In the genomic region with DNA sequence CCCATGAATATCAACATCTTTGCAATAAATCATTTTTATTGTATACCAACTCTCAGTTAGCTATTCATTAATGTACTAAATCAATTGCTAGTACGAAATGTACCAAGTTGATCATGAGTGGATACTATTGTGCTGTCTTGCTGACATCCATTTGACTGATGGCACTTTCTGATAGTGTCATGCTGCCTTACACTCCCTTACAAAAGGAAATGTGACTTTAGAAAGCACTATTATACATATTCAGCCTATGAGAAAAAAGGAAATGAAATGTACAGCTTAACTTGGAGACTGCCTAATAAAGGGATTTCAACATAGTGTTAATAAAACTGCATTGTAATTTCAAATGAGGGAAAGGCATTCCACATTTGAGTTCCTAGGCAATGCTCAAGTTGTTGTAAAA, we compare ENCODE assay signal across 29 cellular contexts. TPM values are rescaled to one million over a fixed set of nuclear protein-coding genes. Genes with fewer than 3 reads are reported as not detected.
"Had no signal": no experiment of that assay in that cellular context is flagged by ENCODE, and none has a peak within 500 bp of the region (broad histone marks: within the 10 kb centered on the region; RNA-seq: fewer than 3 reads in every experiment).

No MANE protein-coding gene starts in this region.

- H3K27me3 ChIP-seq: esophagus muscularis mucosa, heart right ventricle, left lung, suprapubic skin, tibial artery, upper lobe of right lung had no signal

- H3K36me3 ChIP-seq: esophagus muscularis mucosa, heart right ventricle, left lung, suprapubic skin, tibial artery, upper lobe of right lung had no signal

- H3K27ac ChIP-seq: esophagus muscularis mucosa, heart right ventricle, left lung, suprapubic skin, tibial artery, upper lobe of right lung had no signal

- H3K9me3 Mint-ChIP-seq: activated CD4-positive, alpha-beta memory T cell treated with anti-CD3 and anti-CD28 coated beads, Interleukin-2, amount 10 ng/mL, durations not matched to agents 7 days and 5 days; activated CD4-positive, alpha-beta T cell treated with anti-CD3 and anti-CD28 coated beads, Interleukin-2, amount 10 ng/mL, durations not matched to agents 7 days and 5 days; activated naive CD4-positive, alpha-beta T cell treated with anti-CD3 and anti-CD28 coated beads, Interleukin-2, amount 10 ng/mL, durations not matched to agents 7 days and 5 days; activated naive CD8-positive, alpha-beta T cell treated with anti-CD3 and anti-CD28 coated beads, Interleukin-2, amount 10 ng/mL, durations not matched to agents 7 days and 5 days had no signal

- H3K4me3 ChIP-seq: heart right ventricle, left lung, lung, smooth muscle cell, suprapubic skin, tibial artery, upper lobe of right lung had no signal

- H3K4me3 Mint-ChIP-seq: activated CD4-positive, alpha-beta memory T cell treated with anti-CD3 and anti-CD28 coated beads, Interleukin-2, amount 10 ng/mL, durations not matched to agents 7 days and 5 days; activated CD4-positive, alpha-beta T cell treated with anti-CD3 and anti-CD28 coated beads, Interleukin-2, amount 10 ng/mL, durations not matched to agents 7 days and 5 days; activated naive CD4-positive, alpha-beta T cell treated with anti-CD3 and anti-CD28 coated beads, Interleukin-2, amount 10 ng/mL, durations not matched to agents 7 days and 5 days; activated naive CD8-positive, alpha-beta T cell treated with anti-CD3 and anti-CD28 coated beads, Interleukin-2, amount 10 ng/mL, durations not matched to agents 7 days and 5 days; activated T-cell treated with anti-CD3 and anti-CD28 coated beads, Interleukin-2, amount 50 U/mL, for 24 hours; naive B cell; nephron progenitor cell; stimulated activated naive B cell treated with anti-CD40 and anti-IgM and Interleukin-4, amounts not matched to agents 10 μg/mL and 1 μg/mL and 100 μg/mL, for 72 hours; T-helper 17 cell had no signal

- H3K27me3 Mint-ChIP-seq: activated CD4-positive, alpha-beta memory T cell treated with anti-CD3 and anti-CD28 coated beads, Interleukin-2, amount 10 ng/mL, durations not matched to agents 7 days and 5 days; activated CD4-positive, alpha-beta T cell treated with anti-CD3 and anti-CD28 coated beads, Interleukin-2, amount 10 ng/mL, durations not matched to agents 7 days and 5 days; activated naive CD4-positive, alpha-beta T cell treated with anti-CD3 and anti-CD28 coated beads, Interleukin-2, amount 10 ng/mL, durations not matched to agents 7 days and 5 days; naive B cell; stimulated activated naive B cell treated with anti-CD40 and anti-IgM and Interleukin-4, amounts not matched to agents 10 μg/mL and 1 μg/mL and 100 μg/mL, for 72 hours; T-helper 17 cell had no signal

- H3K4me1 ChIP-seq: esophagus muscularis mucosa, left lung, upper lobe of right lung had no signal

- H3K36me3 Mint-ChIP-seq: activated naive CD4-positive, alpha-beta T cell treated with anti-CD3 and anti-CD28 coated beads, Interleukin-2, amount 10 ng/mL, durations not matched to agents 7 days and 5 days; activated naive CD8-positive, alpha-beta T cell treated with anti-CD3 and anti-CD28 coated beads, Interleukin-2, amount 10 ng/mL, durations not matched to agents 7 days and 5 days; naive B cell had no signal

- DNase-seq: activated CD4-positive, alpha-beta memory T cell treated with anti-CD3 and anti-CD28 coated beads, Interleukin-2, amount 10 ng/mL, durations not matched to agents 7 days and 5 days; activated CD4-positive, alpha-beta T cell treated with anti-CD3 and anti-CD28 coated beads for 1 hour; activated CD4-positive, alpha-beta T cell treated with anti-CD3 and anti-CD28 coated beads, Interleukin-2, amount 10 ng/mL, durations not matched to agents 7 days and 5 days; activated CD8-positive, alpha-beta memory T cell treated with anti-CD3 and anti-CD28 coated beads, Interleukin-2, amount 50 U/mL, for 48 hours; activated gamma-delta T cell; activated naive CD4-positive, alpha-beta T cell treated with anti-CD3 and anti-CD28 coated beads, Interleukin-2, amount 10 ng/mL, durations not matched to agents 7 days and 5 days; activated naive CD8-positive, alpha-beta T cell treated with anti-CD3 and anti-CD28 coated beads, Interleukin-2, amount 10 ng/mL, durations not matched to agents 7 days and 5 days; activated T-cell treated with anti-CD3 and anti-CD28 coated beads, Interleukin-2, amount 50 U/mL, for 24 hours; amniotic stem cell; caudate nucleus; cortex of kidney; foreskin melanocyte; heart right ventricle; left lung; mesendoderm; naive B cell; nephron progenitor cell; posterior cingulate gyrus; stimulated activated CD4-positive, alpha-beta T cell treated with anti-CD3 and anti-CD28 coated beads, Interleukin-1b, Interleukin-23, amount 100 ng/mL, for 48 hours; stimulated activated naive B cell treated with anti-CD40 and anti-IgM and Interleukin-4, amounts not matched to agents 10 μg/mL and 1 μg/mL and 100 μg/mL, for 72 hours; T-helper 17 cell; T1000; tibial artery; upper lobe of right lung had no signal

- ATAC-seq: heart right ventricle; left lung; sciatic nerve; stimulated activated naive B cell treated with anti-CD40 and anti-IgM and Interleukin-4, amounts not matched to agents 10 μg/mL and 1 μg/mL and 100 μg/mL, for 72 hours; T-helper 17 cell; upper lobe of right lung had no signal

- H3K27ac Mint-ChIP-seq: activated CD4-positive, alpha-beta memory T cell treated with anti-CD3 and anti-CD28 coated beads, Interleukin-2, amount 10 ng/mL, durations not matched to agents 7 days and 5 days; activated CD4-positive, alpha-beta T cell treated with anti-CD3 and anti-CD28 coated beads, Interleukin-2, amount 10 ng/mL, durations not matched to agents 7 days and 5 days; activated naive CD4-positive, alpha-beta T cell treated with anti-CD3 and anti-CD28 coated beads, Interleukin-2, amount 10 ng/mL, durations not matched to agents 7 days and 5 days; activated naive CD8-positive, alpha-beta T cell treated with anti-CD3 and anti-CD28 coated beads, Interleukin-2, amount 10 ng/mL, durations not matched to agents 7 days and 5 days; activated T-cell treated with anti-CD3 and anti-CD28 coated beads, Interleukin-2, amount 50 U/mL, for 24 hours; naive B cell; nephron progenitor cell; stimulated activated naive B cell treated with anti-CD40 and anti-IgM and Interleukin-4, amounts not matched to agents 10 μg/mL and 1 μg/mL and 100 μg/mL, for 72 hours; T-helper 17 cell had no signal

- H3K4me1 Mint-ChIP-seq: activated CD4-positive, alpha-beta memory T cell treated with anti-CD3 and anti-CD28 coated beads, Interleukin-2, amount 10 ng/mL, durations not matched to agents 7 days and 5 days; activated CD4-positive, alpha-beta T cell treated with anti-CD3 and anti-CD28 coated beads, Interleukin-2, amount 10 ng/mL, durations not matched to agents 7 days and 5 days; activated naive CD4-positive, alpha-beta T cell treated with anti-CD3 and anti-CD28 coated beads, Interleukin-2, amount 10 ng/mL, durations not matched to agents 7 days and 5 days; activated naive CD8-positive, alpha-beta T cell treated with anti-CD3 and anti-CD28 coated beads, Interleukin-2, amount 10 ng/mL, durations not matched to agents 7 days and 5 days; naive B cell; nephron progenitor cell; stimulated activated naive B cell treated with anti-CD40 and anti-IgM and Interleukin-4, amounts not matched to agents 10 μg/mL and 1 μg/mL and 100 μg/mL, for 72 hours; T-helper 17 cell had no signal

- H3K9me3 ChIP-seq: esophagus muscularis mucosa, suprapubic skin, tibial artery, upper lobe of right lung had no signal

RNA-seq across cellular contexts. Expression of gene PLA2G4A, which starts 52.2 kb away (rescaled TPM):
- total RNA-seq: activated CD4-positive, alpha-beta T cell treated with anti-CD3 and anti-CD28 coated beads, Interleukin-2, amount 10 ng/mL, durations not matched to agents 7 days and 5 days had no signal
